ENCODE assay signal across 8 cellular contexts in genomic region chr3:113019182-113020137, GRCh38. TPM values are rescaled to one million over a fixed set of nuclear protein-coding genes. Genes with fewer than 3 reads are reported as not detected.
DNase-seq lines count a peak whose midpoint lies in the region; ATAC-seq and FAIRE-seq lines count a peak whose summit lies in the region.

No MANE protein-coding gene starts in this region.

- in situ Hi-C loops in Caki2 (cut with HindIII; ENCODE audit: low pct_unique_long_range_greater_than_20kb, low sequenced_read_pairs) = no loop called here

- ATAC-seq in GM21390 (IDR thresholded peaks at IDR 0.05; ENCODE audit: unreplicated experiment) = peak; percentile 90

- peak; percentile 15 for FAIRE-seq in endometrium (lab: Jason Lieb, UNC)

- peak; percentile 77 for DNase-seq in Caki2 (ENCODE audit: low read depth)
- DNase-seq in HUDEP-2 (lab: John Stamatoyannopoulos, UW; ENCODE audit: unreplicated experiment in 76 of 76) = peak; percentile 15 to 91 (median 81)
- DNase-seq in NOMO-1 treated with dmso at 0.1 percent for 144 hours (lab: John Stamatoyannopoulos, UW; ENCODE audit: unreplicated experiment) = peak; percentile 78
- peak; percentile 78 for DNase-seq in activated CD8-positive, alpha-beta memory T cell treated with anti-CD3 and anti-CD28 coated beads, Interleukin-2, amount 50 U/mL, for 24 hours (ENCODE audit: extremely low read depth)
- peak; percentile 95 for DNase-seq in mesenteric fat pad (ENCODE audit: low spot score)
- peak; percentile 66 for DNase-seq in stimulated activated CD8-positive, alpha-beta memory T cell treated with anti-CD3 and anti-CD28 coated beads, Interleukin-15, amount 100 ng/mL, for 1 hour (ENCODE audit: low read depth)

RNA-seq across cellular contexts. Expression of gene GTPBP8, which starts 28.7 kb away (rescaled TPM):
- 10.5 and 10.6 TPM in 2 replicates for total RNA-seq in Caki2 (2014; rRNA removed; shearing (Covaris generic); ENCODE audit: low replicate concordance)
- total RNA-seq in mesenteric fat pad = 8.6 TPM

RNA-seq across cellular contexts. Expression of gene CD200R1, which starts 44.6 kb away (rescaled TPM):
- total RNA-seq in Caki2 (2014; rRNA removed; shearing (Covaris generic); ENCODE audit: low replicate concordance) = not detected in 2 replicates
- 3.8 TPM for total RNA-seq in mesenteric fat pad

Comparison
In these comparisons a context has a peak if more than half of its experiments do, and no peak if none do; other contexts are left out.
1. Peak in every context shown above with its lines: DNase-seq and ATAC-seq.